Comparison of ENCODE assay signal across 9 cellular contexts in the genomic region with DNA sequence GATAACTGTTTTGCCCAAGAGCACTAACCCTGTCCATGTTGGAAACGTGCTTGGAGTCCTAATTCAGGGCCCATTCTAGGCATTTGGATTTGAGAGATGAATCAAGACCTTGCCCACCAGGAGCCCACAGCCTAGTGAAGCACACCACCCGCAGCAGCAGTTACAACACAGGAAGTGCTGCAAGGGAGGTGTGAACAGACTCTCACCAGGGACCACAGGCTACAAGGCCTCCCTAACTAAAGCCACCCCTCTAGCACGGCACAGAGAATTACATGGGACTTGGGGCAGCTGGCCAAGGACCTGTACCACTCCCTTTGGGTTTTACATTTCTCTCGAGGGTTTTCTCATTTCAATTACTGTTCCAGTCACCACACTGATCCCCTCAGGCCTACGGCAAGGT. TPM values are rescaled to one million over a fixed set of nuclear protein-coding genes. Genes with fewer than 3 reads are reported as not detected.
DNase-seq lines count a peak whose midpoint lies in the region; ATAC-seq and TF ChIP-seq lines count a peak whose summit lies in the region.
"Had no signal": no experiment of that assay in that cellular context is flagged by ENCODE, and none has a peak within 500 bp of the region (broad histone marks: within the 10 kb centered on the region; RNA-seq: fewer than 3 reads in every experiment).

No MANE protein-coding gene starts in this region.

- H3K36me3 Mint-ChIP-seq in immature natural killer cell, result peaks cover 5 to 17% (median 8%) of the 10 kb centered on the region in 3 donors

- H3K9me3 Mint-ChIP-seq in immature natural killer cell, result no peaks in the 10 kb centered on the region

- peak overlapping the region; percentile 87 to 97 (median 96) for H3K27ac Mint-ChIP-seq in immature natural killer cell

- peaks cover 0 to 11% (median 11%) of the 10 kb centered on the region in 3 donors for H3K27me3 Mint-ChIP-seq in immature natural killer cell (ENCODE audit: low read depth in 3 of 3)

- H3K4me1 Mint-ChIP-seq in immature natural killer cell, result peaks cover 79 to 92% of the 10 kb centered on the region in 2 donors

- no peak for TF ChIP-seq CTCF in GM10266 (IDR thresholded peaks at IDR 0.05; ENCODE audit: control insufficient read depth, insufficient read depth, low read depth, missing control alignments)

- DNase-seq in AML-193 (lab: John Stamatoyannopoulos, UW) (peak; percentile 75), T-helper 9 cell (peak; percentile 7), immature natural killer cell (peak; percentile 82 to 87 (median 85)), GM10266 (ENCODE audit: extremely low spot score) (no peak), middle frontal gyrus (ENCODE audit: extremely low spot score, low spot score) (no peak), KG1 (lab: John Stamatoyannopoulos, UW) (no peak), mucosa of gallbladder (ENCODE audit: low spot score) (no peak)
- DNase-seq: pancreas had no signal

- peak overlapping the region; percentile 81 to 95 (median 89) for H3K4me3 Mint-ChIP-seq in immature natural killer cell

- ATAC-seq in GM21381 (IDR thresholded peaks at IDR 0.05; ENCODE audit: unreplicated experiment), result peak; percentile 74

RNA-seq across cellular contexts. Expression of a gene that starts 49.4 kb away (rescaled TPM):
- polyA plus RNA-seq in immature natural killer cell, result 100 to 1,000 TPM in 2 of 3 donors, 10 to 100 TPM in 1; 88.6 to 150 (median 102) TPM
- total RNA-seq in mucosa of gallbladder, result 63.0 TPM

Comparison
In these comparisons a context has a peak if more than half of its experiments do, and no peak if none do; other contexts are left out.
1. DNase-seq: peak in AML-193 (2 of 2), T-helper 9 cell (single experiment) and immature natural killer cell (3 of 3); none in GM10266 (single experiment), middle frontal gyrus (single experiment), KG1 (single experiment) and mucosa of gallbladder (single experiment).